ENCODE assay signal across 1 cellular context in genomic region chr3:111963424-111963823, GRCh38.
TF ChIP-seq lines count a peak whose summit lies in the region.

No MANE protein-coding gene starts in this region.

TF ChIP-seq in A549, 52 proteins besides CTCF, POLR2A, EP300 and RAD21 (continued from another document):
- TF ChIP-seq HEYL (CRISPR knock-in tag; IDR thresholded peaks at IDR 0.05) (no peak), KDM5A (IDR thresholded peaks at IDR 0.05) (no peak), NR3C1 (IDR thresholded peaks at IDR 0.05) (no peak), FOSL2 (IDR thresholded peaks at IDR 0.05) (peak; percentile 15; the same call in 1 of the 2 replicates), FOSL2 (CRISPR knock-in tag; IDR thresholded peaks at IDR 0.05) (peak; percentile 63), FOSB (CRISPR knock-in tag; IDR thresholded peaks at IDR 0.05) (no peak), RCOR1 (IDR thresholded peaks at IDR 0.05; ENCODE audit: low read depth, low read length) (no peak), CHD4 (IDR thresholded peaks at IDR 0.05; ENCODE audit: borderline replicate concordance) (no peak), ATOH8 (CRISPR knock-in tag; IDR thresholded peaks at IDR 0.05; ENCODE audit: low read depth) (no peak), BHLHE40 (IDR thresholded peaks at IDR 0.05; ENCODE audit: low read depth, low read length) (no peak)
